ENCODE assay signal across 13 cellular contexts in the genomic region with DNA sequence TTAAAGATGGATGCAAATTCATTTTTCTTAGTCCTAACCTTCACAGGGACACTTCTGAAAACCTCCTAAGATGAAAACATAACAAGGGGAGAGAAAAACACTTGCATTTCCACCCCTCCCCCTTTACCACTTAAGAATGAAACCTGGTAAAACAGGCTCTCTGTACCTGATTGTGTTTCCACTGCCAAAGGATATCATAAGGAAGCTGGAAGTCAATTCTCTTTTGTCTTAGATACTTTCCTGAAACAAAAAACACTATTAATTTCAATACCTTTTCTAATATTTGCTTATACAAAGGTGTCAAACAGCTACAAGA. TPM values are rescaled to one million over a fixed set of nuclear protein-coding genes. Genes with fewer than 3 reads are reported as not detected.
A peak's percentile ranks its signal among the peaks of the same experiment; 100 is the strongest.
DNase-seq lines count a peak whose midpoint lies in the region; ATAC-seq and TF ChIP-seq lines count a peak whose summit lies in the region.
"Had no signal": no experiment of that assay in that cellular context is flagged by ENCODE, and none has a peak within 500 bp of the region (broad histone marks: within the 10 kb centered on the region; RNA-seq: fewer than 3 reads in every experiment).

No MANE protein-coding gene starts in this region.

- no peaks in the 10 kb centered on the region for H3K9me2 ChIP-seq in neural cell (ENCODE audit: insufficient read depth, low read length)
- H3K9me2 ChIP-seq in OCI-LY7 (ENCODE audit: insufficient read depth, low read length) = no peaks in the 10 kb centered on the region

- H3K79me2 ChIP-seq in neural cell (replicated peaks; ENCODE audit: insufficient read depth, low read length) (no peaks in the 10 kb centered on the region), OCI-LY7 (ENCODE audit: insufficient read depth, low read depth, low read length) (no peaks in the 10 kb centered on the region)

- CTCF ChIA-PET in CD8-positive, alpha-beta T cell (lab: Charles Lee) = no interaction called here
- CTCF ChIA-PET in activated CD8-positive, alpha-beta memory T cell treated with anti-CD3 and anti-CD28 coated beads, Interleukin-2, amount 10 ng/mL, durations not matched to agents 7 days and 5 days (lab: Charles Lee) = no interaction called here
- CTCF ChIA-PET in OCI-LY7 (lab: Charles Lee; ENCODE audit: unreplicated experiment) = no interaction called here

- no peak for DNase-seq in CD8-positive, alpha-beta T cell
- DNase-seq in chondrocyte (ENCODE audit: low spot score) (no peak), GDM1 (lab: John Stamatoyannopoulos, UW) (no peak), OCI-LY7 (ENCODE audit: low spot score) (no peak)
- DNase-seq in activated CD8-positive, alpha-beta memory T cell treated with anti-CD3 and anti-CD28 coated beads, Interleukin-2, amount 10 ng/mL, durations not matched to agents 7 days and 5 days = no peak
- DNase-seq: activated CD8-positive, alpha-beta T cell treated with anti-CD3 and anti-CD28 coated beads for 36 hours; activated effector memory CD4-positive, alpha-beta T cell treated with Interleukin-2 at 50 U/mL for 16 hours; aorta; effector CD8-positive, alpha-beta T cell; NCI-H226 had no signal

- no peak for TF ChIP-seq CTCF in CD8-positive, alpha-beta T cell (IDR thresholded peaks at IDR 0.05)
- no peak for TF ChIP-seq CTCF in chondrocyte (IDR thresholded peaks at IDR 0.05)
- TF ChIP-seq CTCF in neural cell (IDR thresholded peaks at IDR 0.05; ENCODE audit: poor library complexity, severe bottlenecking) = no peak
- no peak for TF ChIP-seq CTCF in OCI-LY7 (conservative IDR thresholded peaks at IDR 0.05; ENCODE audit: low read length)

- H3K27ac Mint-ChIP-seq in CD8-positive, alpha-beta T cell = peak overlapping the region; percentile 55
- H3K27ac Mint-ChIP-seq in chondrocyte (ENCODE audit: unreplicated experiment) = peak overlapping the region; percentile 90
- H3K27ac Mint-ChIP-seq in activated CD8-positive, alpha-beta memory T cell treated with anti-CD3 and anti-CD28 coated beads, Interleukin-2, amount 10 ng/mL, durations not matched to agents 7 days and 5 days = no peak overlapping the region
- H3K27ac Mint-ChIP-seq: activated CD8-positive, alpha-beta T cell treated with anti-CD3 and anti-CD28 coated beads for 36 hours had no signal

- H3K4me1 Mint-ChIP-seq in CD8-positive, alpha-beta T cell (ENCODE audit: low read depth) = peaks cover 11% of the 10 kb centered on the region
- peaks cover 25% of the 10 kb centered on the region for H3K4me1 Mint-ChIP-seq in chondrocyte (ENCODE audit: low read depth)
- no peaks in the 10 kb centered on the region for H3K4me1 Mint-ChIP-seq in activated CD8-positive, alpha-beta memory T cell treated with anti-CD3 and anti-CD28 coated beads, Interleukin-2, amount 10 ng/mL, durations not matched to agents 7 days and 5 days

- H3F3A ChIP-seq in neural cell (ENCODE audit: insufficient read depth, low read length, poor library complexity, severe bottlenecking) = no peaks in the 10 kb centered on the region

- H3K36me3 Mint-ChIP-seq in CD8-positive, alpha-beta T cell = peaks cover 62% of the 10 kb centered on the region
- H3K36me3 Mint-ChIP-seq in chondrocyte (ENCODE audit: low read depth) = peaks cover 19% of the 10 kb centered on the region
- peaks cover 30% of the 10 kb centered on the region for H3K36me3 Mint-ChIP-seq in activated CD8-positive, alpha-beta memory T cell treated with anti-CD3 and anti-CD28 coated beads, Interleukin-2, amount 10 ng/mL, durations not matched to agents 7 days and 5 days

- H3K9ac ChIP-seq in HUES64 (ENCODE audit: low read depth, low read length) (0 out of 2 replicates have a peak overlapping the region, but pooled peaks have one; percentile 1), neural cell (ENCODE audit: low read length) (no peak overlapping the region)

- no peak for TF ChIP-seq EP300 in neural cell (conservative IDR thresholded peaks at IDR 0.05; ENCODE audit: poor library complexity, severe bottlenecking)

- no peak overlapping the region for H3K4me3 ChIP-seq in CD8-positive, alpha-beta T cell (ENCODE audit: low read depth, low read length)
- no peak overlapping the region for H3K4me3 ChIP-seq in HUES64 (ENCODE audit: low read length)
- no peak overlapping the region for H3K4me3 ChIP-seq in neural cell (ENCODE audit: low read length)
- H3K4me3 ChIP-seq in OCI-LY7 (ENCODE audit: low read depth, low read length, poor library complexity, severe bottlenecking) = no peak overlapping the region

- intact Hi-C loops in CD8-positive, alpha-beta T cell (cut with DNase I, micrococcal nuclease) = no loop called here
- intact Hi-C loops in OCI-LY7 (cut with micrococcal nuclease; ENCODE audit: unreplicated experiment) = no loop called here

- no TSS peak for BruUV-seq in OCI-LY7 (replicated peaks; lab: Mats Ljungman, UMichigan)

- no peaks in the 10 kb centered on the region for H3K9me3 Mint-ChIP-seq in CD8-positive, alpha-beta T cell
- H3K9me3 Mint-ChIP-seq in chondrocyte (ENCODE audit: low read depth) = no peaks in the 10 kb centered on the region
- no peaks in the 10 kb centered on the region for H3K9me3 Mint-ChIP-seq in activated CD8-positive, alpha-beta memory T cell treated with anti-CD3 and anti-CD28 coated beads, Interleukin-2, amount 10 ng/mL, durations not matched to agents 7 days and 5 days (ENCODE audit: low read depth)
- H3K9me3 Mint-ChIP-seq: activated CD8-positive, alpha-beta T cell treated with anti-CD3 and anti-CD28 coated beads for 36 hours had no signal

- H3K4me3 Mint-ChIP-seq in CD8-positive, alpha-beta T cell = no peak overlapping the region
- no peak overlapping the region for H3K4me3 Mint-ChIP-seq in chondrocyte (ENCODE audit: unreplicated experiment)
- no peak overlapping the region for H3K4me3 Mint-ChIP-seq in activated CD8-positive, alpha-beta memory T cell treated with anti-CD3 and anti-CD28 coated beads, Interleukin-2, amount 10 ng/mL, durations not matched to agents 7 days and 5 days
- H3K4me3 Mint-ChIP-seq: activated CD8-positive, alpha-beta T cell treated with anti-CD3 and anti-CD28 coated beads for 36 hours had no signal

- no peak overlapping the region for H3K27ac ChIP-seq in CD8-positive, alpha-beta T cell (ENCODE audit: low read depth, low read length)
- H3K27ac ChIP-seq in HUES64 (ENCODE audit: low read depth, low read length) = no peak overlapping the region
- peak overlapping the region; percentile 46 for H3K27ac ChIP-seq in neural cell (ENCODE audit: low read length)
- no peak overlapping the region for H3K27ac ChIP-seq in OCI-LY7 (ENCODE audit: low read depth, low read length, poor library complexity, severe bottlenecking)

- H3K4me2 ChIP-seq in neural cell (ENCODE audit: low read length) (no peak overlapping the region), OCI-LY7 (ENCODE audit: low read length) (no peak overlapping the region)

- no peaks in the 10 kb centered on the region for H3K27me3 ChIP-seq in CD8-positive, alpha-beta T cell (ENCODE audit: insufficient read depth, low read length)
- H3K27me3 ChIP-seq in HUES64 (ENCODE audit: insufficient read depth, low read length) (no peaks in the 10 kb centered on the region), neural cell (ENCODE audit: insufficient read depth, low read depth, low read length) (no peaks in the 10 kb centered on the region)

- H4K20me1 ChIP-seq in neural cell (ENCODE audit: insufficient read depth) (no peaks in the 10 kb centered on the region), OCI-LY7 (ENCODE audit: insufficient read depth, low read length) (no peaks in the 10 kb centered on the region)

- no peak for TF ChIP-seq RAD21 in neural cell (conservative IDR thresholded peaks at IDR 0.05)

- H3K36me3 ChIP-seq in CD8-positive, alpha-beta T cell (ENCODE audit: insufficient read depth, low read length) = peaks cover 23% of the 10 kb centered on the region
- H3K36me3 ChIP-seq in HUES64 (ENCODE audit: insufficient read depth, low read length) = peaks cover 51% of the 10 kb centered on the region
- H3K36me3 ChIP-seq in neural cell (ENCODE audit: insufficient read depth, low read length) = peaks cover 4% of the 10 kb centered on the region
- H3K36me3 ChIP-seq in OCI-LY7 (ENCODE audit: insufficient read depth, low read length) = peaks cover 79% of the 10 kb centered on the region

- H2AFZ ChIP-seq in neural cell (ENCODE audit: low read depth, low read length) = no peak overlapping the region
- H2AFZ ChIP-seq in OCI-LY7 (ENCODE audit: low read length) = no peak overlapping the region

- no peak for ATAC-seq in CD8-positive, alpha-beta T cell
- ATAC-seq in activated CD8-positive, alpha-beta memory T cell treated with anti-CD3 and anti-CD28 coated beads, Interleukin-2, amount 10 ng/mL, durations not matched to agents 7 days and 5 days = no peak
- ATAC-seq in HG03457 (IDR thresholded peaks at IDR 0.05; ENCODE audit: unreplicated experiment) = no peak
- ATAC-seq: activated CD8-positive, alpha-beta T cell treated with anti-CD3 and anti-CD28 coated beads for 36 hours had no signal

- H3K9me3 ChIP-seq in CD8-positive, alpha-beta T cell (ENCODE audit: low read length) = no peaks in the 10 kb centered on the region
- H3K9me3 ChIP-seq in HUES64 (ENCODE audit: insufficient read depth, low read depth, low read length) = no peaks in the 10 kb centered on the region
- H3K9me3 ChIP-seq in neural cell (ENCODE audit: low read length) = no peaks in the 10 kb centered on the region
- H3K9me3 ChIP-seq in OCI-LY7 (ENCODE audit: low read length) = no peaks in the 10 kb centered on the region

- POLR2A ChIA-PET in CD8-positive, alpha-beta T cell (lab: Charles Lee) = no interaction called here
- POLR2A ChIA-PET in OCI-LY7 (lab: Charles Lee) = interaction anchor here (0.6 to 0.7 kb wide), 2 partner anchors 109 to 149 kb away, joined by 5 to 8 read pairs; no protein-coding TSS in a partner anchor

- H3K27me3 Mint-ChIP-seq in CD8-positive, alpha-beta T cell (ENCODE audit: low read depth) = no peaks in the 10 kb centered on the region
- no peaks in the 10 kb centered on the region for H3K27me3 Mint-ChIP-seq in chondrocyte (ENCODE audit: low read depth)
- H3K27me3 Mint-ChIP-seq in activated CD8-positive, alpha-beta memory T cell treated with anti-CD3 and anti-CD28 coated beads, Interleukin-2, amount 10 ng/mL, durations not matched to agents 7 days and 5 days = no peaks in the 10 kb centered on the region
- H3K27me3 Mint-ChIP-seq: activated CD8-positive, alpha-beta T cell treated with anti-CD3 and anti-CD28 coated beads for 36 hours had no signal

- peaks cover 4% of the 10 kb centered on the region for H3K4me1 ChIP-seq in CD8-positive, alpha-beta T cell (ENCODE audit: insufficient read depth, low read length)
- H3K4me1 ChIP-seq in HUES64 (ENCODE audit: insufficient read depth, low read length) (peaks cover 10% of the 10 kb centered on the region), OCI-LY7 (ENCODE audit: insufficient read depth, low read length, poor library complexity, severe bottlenecking) (peaks cover 8% of the 10 kb centered on the region)

RNA-seq across cellular contexts. Expression of a gene that starts 59.1 kb away (rescaled TPM):
- 1 to 10 TPM; 7.5 to 7.8 TPM for total RNA-seq in CD8-positive, alpha-beta T cell
- polyA plus RNA-seq in HUES64 (2013, experiment 1 of 2) = 42.8 TPM
- 38.7 TPM for polyA plus RNA-seq in HUES64 (2013, experiment 2 of 2)
- 42.6 to 49.1 TPM (median 43.9 TPM) in 3 replicates for total RNA-seq in chondrocyte
- 45.7 and 58.1 TPM in 2 replicates for polyA plus RNA-seq in neural cell
- 36.9 and 38.5 TPM in 2 replicates for polyA minus RNA-seq in neural cell
- 10 to 100 TPM; 29.1 to 33.2 TPM for total RNA-seq in activated CD8-positive, alpha-beta memory T cell treated with anti-CD3 and anti-CD28 coated beads, Interleukin-2, amount 10 ng/mL, durations not matched to agents 7 days and 5 days
- 7.1 and 15.1 TPM in 2 replicates for total RNA-seq in OCI-LY7 (2014; rRNA removed; shearing (Covaris generic))
- total RNA-seq in OCI-LY7 (2022) = 20.9 and 25.6 TPM in 2 replicates
